17 cellular contexts compared by ENCODE assay signal in genomic region chr2:74067221-74067747, GRCh38.
"Had no signal": no experiment of that assay in that cellular context is flagged by ENCODE, and none has a peak within 500 bp of the region (broad histone marks: within the 10 kb centered on the region; RNA-seq: fewer than 3 reads in every experiment).

No MANE protein-coding gene starts in this region.

- H3K27me3 Mint-ChIP-seq: activated CD4-positive, alpha-beta T cell treated with anti-CD3 and anti-CD28 coated beads, Interleukin-2, amount 10 ng/mL, durations not matched to agents 7 days and 5 days; activated T-cell treated with anti-CD3 and anti-CD28 coated beads, Interleukin-2, amount 50 U/mL, for 24 hours; stimulated activated naive CD8-positive, alpha-beta T cell treated with anti-CD3 and anti-CD28 coated beads, Interleukin-15, Interleukin-2, amounts not matched to agents 100 ng/mL and 50 ng/mL, for 24 hours had no signal

- H2AFZ ChIP-seq: hepatocyte had no signal

- H3K9me3 ChIP-seq: adrenal gland, psoas muscle, transverse colon had no signal

- H3K36me3 ChIP-seq: adrenal gland, transverse colon had no signal

- DNase-seq: activated CD4-positive, alpha-beta T cell treated with anti-CD3 and anti-CD28 coated beads, Interleukin-2, amount 10 ng/mL, durations not matched to agents 7 days and 5 days; activated CD8-positive, alpha-beta T cell treated with anti-CD3 and anti-CD28 coated beads, Interleukin-2, amount 10 ng/mL, durations not matched to agents 7 days and 5 days; activated effector memory CD4-positive, alpha-beta T cell treated with anti-CD3 and anti-CD28 coated beads, Interleukin-2, amount 50 U/mL, for 16 hours; activated naive CD4-positive, alpha-beta T cell treated with anti-CD3 and anti-CD28 coated beads, Interleukin-2, amount 50 U/mL, for 16 hours; activated T-cell treated with anti-CD3 and anti-CD28 coated beads, Interleukin-2, amount 50 U/mL, for 24 hours; adrenal gland; effector memory CD4-positive, alpha-beta T cell; foreskin keratinocyte; left cardiac atrium; psoas muscle; right cardiac atrium; transverse colon had no signal

- H3K27ac Mint-ChIP-seq: activated CD8-positive, alpha-beta T cell treated with anti-CD3 and anti-CD28 coated beads, Interleukin-2, amount 10 ng/mL, durations not matched to agents 7 days and 5 days; activated T-cell treated with anti-CD3 and anti-CD28 coated beads, Interleukin-2, amount 50 U/mL, for 24 hours; stimulated activated naive CD8-positive, alpha-beta T cell treated with anti-CD3 and anti-CD28 coated beads, Interleukin-15, Interleukin-2, amounts not matched to agents 100 ng/mL and 50 ng/mL, for 24 hours had no signal

- H3K27ac ChIP-seq: adrenal gland, foreskin keratinocyte, hepatocyte, psoas muscle, transverse colon had no signal

- H3K4me2 ChIP-seq: hepatocyte had no signal

- H3K4me3 ChIP-seq: adrenal gland, hepatocyte, lung, psoas muscle, skin epidermis, transverse colon had no signal

- H3K4me1 ChIP-seq: adrenal gland, foreskin keratinocyte, psoas muscle, transverse colon had no signal

- H3K4me3 Mint-ChIP-seq: activated CD4-positive, alpha-beta T cell treated with anti-CD3 and anti-CD28 coated beads, Interleukin-2, amount 10 ng/mL, durations not matched to agents 7 days and 5 days; activated CD8-positive, alpha-beta T cell treated with anti-CD3 and anti-CD28 coated beads, Interleukin-2, amount 10 ng/mL, durations not matched to agents 7 days and 5 days; activated T-cell treated with anti-CD3 and anti-CD28 coated beads, Interleukin-2, amount 50 U/mL, for 24 hours; stimulated activated naive CD8-positive, alpha-beta T cell treated with anti-CD3 and anti-CD28 coated beads, Interleukin-15, Interleukin-2, amounts not matched to agents 100 ng/mL and 50 ng/mL, for 24 hours had no signal

- H3K27me3 ChIP-seq: adrenal gland, foreskin keratinocyte, hepatocyte, transverse colon had no signal

- H3K9me3 Mint-ChIP-seq: activated CD4-positive, alpha-beta T cell treated with anti-CD3 and anti-CD28 coated beads, Interleukin-2, amount 10 ng/mL, durations not matched to agents 7 days and 5 days; activated T-cell treated with anti-CD3 and anti-CD28 coated beads, Interleukin-2, amount 50 U/mL, for 24 hours; stimulated activated naive CD8-positive, alpha-beta T cell treated with anti-CD3 and anti-CD28 coated beads, Interleukin-15, Interleukin-2, amounts not matched to agents 100 ng/mL and 50 ng/mL, for 24 hours had no signal

- ATAC-seq: activated CD4-positive, CD25-positive, alpha-beta regulatory T cell treated with anti-CD3 and anti-CD28 coated beads, Interleukin-2, amount 50 U/mL, for 24 hours; activated CD8-positive, alpha-beta T cell treated with anti-CD3 and anti-CD28 coated beads, Interleukin-2, amount 10 ng/mL, durations not matched to agents 7 days and 5 days; foreskin keratinocyte; left cardiac atrium; psoas muscle; right cardiac atrium had no signal
